In the genomic region with DNA sequence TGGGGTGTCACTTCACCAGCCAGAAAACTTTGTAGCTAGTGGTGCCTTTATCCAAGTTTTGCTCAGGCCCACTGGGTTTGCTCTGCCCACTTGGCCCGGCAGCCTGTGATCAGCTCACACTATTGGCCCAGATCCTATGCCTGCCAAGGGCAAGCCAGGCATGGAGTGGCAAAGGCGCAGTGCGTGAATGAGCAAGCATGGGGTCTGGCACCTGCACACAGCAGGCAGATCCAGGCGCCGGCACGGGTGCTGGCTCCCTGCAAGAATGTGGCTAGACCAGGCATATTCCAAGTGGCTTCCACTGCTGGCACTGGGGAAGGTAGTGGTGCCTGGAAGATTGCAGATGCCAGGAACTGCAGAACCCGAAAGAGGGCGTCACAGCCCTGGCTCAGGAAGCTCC, we compare ENCODE assay signal across 4 cellular contexts.
"Had no signal": no experiment of that assay in that cellular context is flagged by ENCODE, and none has a peak within 500 bp of the region (broad histone marks: within the 10 kb centered on the region; RNA-seq: fewer than 3 reads in every experiment).

No MANE protein-coding gene starts in this region.

- DNase-seq: H9, HCEC 1CT, IMR-90 had no signal

- ATAC-seq: GM23338 had no signal

- H3K4me3 ChIP-seq: GM23338 had no signal
